8 cellular contexts compared by ENCODE assay signal in the genomic region with DNA sequence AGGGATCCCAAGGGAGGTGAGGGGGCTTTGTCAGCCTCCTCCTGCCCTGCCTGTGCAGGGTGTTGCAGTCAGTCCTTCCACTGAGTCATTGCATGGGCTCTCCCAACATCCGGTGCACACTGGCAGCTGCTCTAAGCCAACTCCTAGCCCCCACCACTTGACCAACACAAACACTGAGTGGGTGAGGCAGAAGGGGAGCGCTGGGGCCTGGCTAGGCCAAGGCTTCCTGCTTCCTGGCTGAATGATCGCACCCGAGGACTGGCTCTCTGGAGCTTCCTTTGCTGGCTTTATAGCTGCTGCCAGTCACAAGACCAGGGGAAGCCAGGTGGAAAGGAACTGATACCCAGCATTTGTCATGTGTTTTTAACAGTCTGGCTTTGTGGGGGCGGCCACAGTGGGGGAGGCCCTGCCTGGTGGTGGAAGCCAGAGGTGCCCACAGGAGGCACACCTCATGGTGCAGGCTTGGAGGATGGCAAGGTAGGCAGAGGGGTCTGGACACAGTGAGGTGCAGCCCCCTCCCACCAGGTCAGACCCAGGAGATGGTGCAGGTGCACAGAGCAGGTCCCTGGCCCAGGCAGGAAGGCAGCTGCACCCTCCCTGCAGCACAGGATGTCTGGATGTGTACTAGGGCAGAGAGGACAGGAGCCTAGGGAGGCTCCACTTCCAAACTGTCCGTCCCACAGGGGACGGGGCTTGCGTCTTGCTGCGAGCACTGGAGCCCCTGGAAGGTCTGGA. TPM values are rescaled to one million over a fixed set of nuclear protein-coding genes. Genes with fewer than 3 reads are reported as not detected.
DNase-seq lines count a peak whose midpoint lies in the region; ATAC-seq and TF ChIP-seq lines count a peak whose summit lies in the region.

No MANE protein-coding gene starts in this region.

- H3K27me3 ChIP-seq in esophagus muscularis mucosa = no peaks in the 10 kb centered on the region

- no peak for TF ChIP-seq POLR2A in esophagus muscularis mucosa (IDR thresholded peaks at IDR 0.05; ENCODE audit: low read depth)

- H3K36me3 ChIP-seq in esophagus muscularis mucosa = peaks cover 23 to 84% (median 75%) of the 10 kb centered on the region in 4 donors

- intact Hi-C loops in esophagus muscularis mucosa (cut with DNase I) = no loop called here
- intact Hi-C loops in posterior cingulate gyrus (cut with DNase I) = no loop called here

- no peak overlapping the region for H3K4me3 ChIP-seq in esophagus muscularis mucosa

- no peak for ATAC-seq in GM19455 (IDR thresholded peaks at IDR 0.05; ENCODE audit: unreplicated experiment)

- H3K9me3 ChIP-seq in esophagus muscularis mucosa = no peaks in the 10 kb centered on the region

- TF ChIP-seq CTCF in esophagus muscularis mucosa (IDR thresholded peaks at IDR 0.05) = no peak

- TF ChIP-seq EP300 in esophagus muscularis mucosa (IDR thresholded peaks at IDR 0.05) = no peak

- H3K27ac ChIP-seq in esophagus muscularis mucosa (replicated peaks in 1 of 4) = peak overlapping the region; percentile 34 to 71 (median 64)

- peaks cover 27 to 38% (median 33%) of the 10 kb centered on the region in 4 donors for H3K4me1 ChIP-seq in esophagus muscularis mucosa

- 37% methylated on average over 3 of the region's 9 CpGs for WGBS in esophagus muscularis mucosa

- DNase-seq in DMS79 (lab: John Stamatoyannopoulos, UW) (peak; percentile 75), GOT3 (lab: John Stamatoyannopoulos, UW) (peak; percentile 62), NCI-H2029 treated with DMSO at 0.1 percent for 48 hours (lab: John Stamatoyannopoulos, UW) (peak; percentile 91), esophagus muscularis mucosa (ENCODE audit: extremely low spot score) (no peak), posterior cingulate gyrus (peak in 6 of 10 donors; percentile 45 to 90 (median 54)), cortex of kidney (lab: John Stamatoyannopoulos, UW) (no peak)
- peak; percentile 48 for DNase-seq in activated CD8-positive, alpha-beta memory T cell treated with anti-CD3 and anti-CD28 coated beads, Interleukin-2, amount 50 U/mL, for 24 hours (ENCODE audit: extremely low read depth)

RNA-seq across cellular contexts. Expression of a gene that starts 6.9 kb away (rescaled TPM):
- 100 to 1,000 TPM in 2 of 4 donors, 10 to 100 TPM in 2; 70.2 to 120 (median 106) TPM for total RNA-seq in esophagus muscularis mucosa

RNA-seq across cellular contexts. Expression of a gene that starts 12.5 kb away (rescaled TPM):
- total RNA-seq in esophagus muscularis mucosa = 10 to 100 TPM; 26.7 to 43.0 (median 30.2) TPM

RNA-seq across cellular contexts. Expression of a gene that starts 31.3 kb away (rescaled TPM):
- 10 to 100 TPM; 22.0 to 33.6 (median 25.7) TPM for total RNA-seq in esophagus muscularis mucosa

RNA-seq across cellular contexts. Expression of a gene that starts 31.5 kb away (rescaled TPM):
- 1 to 10 TPM; 3.3 to 3.8 (median 3.7) TPM for total RNA-seq in esophagus muscularis mucosa

RNA-seq across cellular contexts. Expression of a gene that starts 53.6 kb away (rescaled TPM):
- 10 to 100 TPM; 11.1 to 20.8 (median 14.1) TPM for total RNA-seq in esophagus muscularis mucosa

Comparison
In these comparisons a context has a peak if more than half of its experiments do, and no peak if none do; other contexts are left out.
1. DNase-seq: peak in DMS79 (single experiment), GOT3 (single experiment), NCI-H2029 treated with DMSO at 0.1 percent for 48 hours (single experiment), activated CD8-positive, alpha-beta memory T cell treated with anti-CD3 and anti-CD28 coated beads, Interleukin-2, amount 50 U/mL, for 24 hours (single experiment) and posterior cingulate gyrus (6 of 10); none in esophagus muscularis mucosa (single experiment) and cortex of kidney (single experiment).